13 cellular contexts compared by ENCODE assay signal in the genomic region with DNA sequence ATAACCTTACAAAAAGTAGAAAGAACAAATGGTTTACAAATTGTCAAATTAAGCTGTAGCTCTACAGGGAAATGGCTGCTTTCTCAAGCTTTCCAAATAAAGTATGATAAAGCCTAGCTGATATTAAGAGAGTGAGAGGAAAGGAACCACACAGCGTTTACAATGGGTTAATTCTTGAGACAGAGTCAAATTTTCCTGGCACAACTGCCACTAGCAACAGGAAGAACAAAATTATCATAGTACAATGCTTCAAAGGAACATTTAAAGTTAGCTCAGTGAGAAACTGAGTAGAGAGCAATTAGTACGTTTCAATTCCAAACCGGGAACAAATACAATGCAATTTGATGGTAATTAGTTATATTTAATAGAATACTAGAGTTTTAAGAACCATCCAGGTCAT.
DNase-seq lines count a peak whose midpoint lies in the region; ATAC-seq and TF ChIP-seq lines count a peak whose summit lies in the region.
"Had no signal": no experiment of that assay in that cellular context is flagged by ENCODE, and none has a peak within 500 bp of the region (broad histone marks: within the 10 kb centered on the region; RNA-seq: fewer than 3 reads in every experiment).

No MANE protein-coding gene starts in this region.

- no peaks in the 10 kb centered on the region for H3K27me3 Mint-ChIP-seq in natural killer cell (ENCODE audit: low read depth in 2 of 2)
- H3K27me3 Mint-ChIP-seq in natural killer cell treated with Interleukin-12 subunit alpha and Interleukin-12 subunit beta and Interleukin-15 and Interleukin-18, amount 100 ng/mL, for 72 hours: no peaks in the 10 kb centered on the region
- no peaks in the 10 kb centered on the region for H3K27me3 Mint-ChIP-seq in nephron progenitor cell (ENCODE audit: low read depth, poor library complexity)

- WGBS in esophagus squamous epithelium, 2 donors: 19 to 49% methylated on average over 3 of the region's 3 CpGs

- H3K4me1 ChIP-seq in esophagus squamous epithelium: peaks cover 0 to 14% (median 0%) of the 10 kb centered on the region in 3 donors
- H3K4me1 ChIP-seq: suprapubic skin had no signal

- H3K9me3 ChIP-seq in esophagus squamous epithelium: no peaks in the 10 kb centered on the region
- H3K9me3 ChIP-seq: MG63, suprapubic skin had no signal

- TF ChIP-seq POLR2A in esophagus squamous epithelium (IDR thresholded peaks at IDR 0.05): no peak

- H3K36me3 ChIP-seq in esophagus squamous epithelium: peaks cover 0 to 63% (median 6%) of the 10 kb centered on the region in 3 donors

- TF ChIP-seq CTCF in natural killer cell (IDR thresholded peaks at IDR 0.05): no peak
- no peak for TF ChIP-seq CTCF in esophagus squamous epithelium (IDR thresholded peaks at IDR 0.05)
- TF ChIP-seq CTCF in nephron progenitor cell (IDR thresholded peaks at IDR 0.05): no peak

- no peak for ATAC-seq in natural killer cell
- no peak for ATAC-seq in natural killer cell treated with Interleukin-12 subunit alpha and Interleukin-12 subunit beta and Interleukin-15 and Interleukin-18, amount 100 ng/mL, for 72 hours

- H3K4me3 Mint-ChIP-seq in natural killer cell: no peak overlapping the region
- no peak overlapping the region for H3K4me3 Mint-ChIP-seq in natural killer cell treated with Interleukin-12 subunit alpha and Interleukin-12 subunit beta and Interleukin-15 and Interleukin-18, amount 100 ng/mL, for 72 hours
- no peak overlapping the region for H3K4me3 Mint-ChIP-seq in nephron progenitor cell
- H3K4me3 Mint-ChIP-seq: HFFc6, nephron had no signal

- no peaks in the 10 kb centered on the region for H3K27me3 ChIP-seq in esophagus squamous epithelium
- H3K27me3 ChIP-seq: MG63, suprapubic skin had no signal

- H3K36me3 Mint-ChIP-seq in natural killer cell (peaks cover 15% of the 10 kb centered on the region), nephron progenitor cell (ENCODE audit: low read depth) (peaks cover 54% of the 10 kb centered on the region)
- peaks cover 6% of the 10 kb centered on the region for H3K36me3 Mint-ChIP-seq in natural killer cell treated with Interleukin-12 subunit alpha and Interleukin-12 subunit beta and Interleukin-15 and Interleukin-18, amount 100 ng/mL, for 72 hours

- H3K27ac Mint-ChIP-seq in natural killer cell (peak overlapping the region; percentile 65 to 68), nephron progenitor cell (peak overlapping the region; percentile 29)
- H3K27ac Mint-ChIP-seq in natural killer cell treated with Interleukin-12 subunit alpha and Interleukin-12 subunit beta and Interleukin-15 and Interleukin-18, amount 100 ng/mL, for 72 hours: no peak overlapping the region
- H3K27ac Mint-ChIP-seq: nephron had no signal

- no peak for DNase-seq in natural killer cell
- no peak for DNase-seq in natural killer cell treated with Interleukin-12 subunit alpha and Interleukin-12 subunit beta and Interleukin-15 and Interleukin-18, amount 100 ng/mL, for 72 hours (ENCODE audit: low spot score)
- no peak for DNase-seq in esophagus squamous epithelium (lab: John Stamatoyannopoulos, UW)
- no peak for DNase-seq in nephron progenitor cell
- DNase-seq in NCI-H226: no peak
- no peak for DNase-seq in stimulated activated naive CD4-positive, alpha-beta T cell (lab: John Stamatoyannopoulos, UW)
- DNase-seq in DMS114 treated with DMSO at 0.1 percent for 48 hours (lab: John Stamatoyannopoulos, UW; ENCODE audit: unreplicated experiment): no peak
- DNase-seq in posterior vena cava (ENCODE audit: low spot score): no peak
- DNase-seq: HFFc6, kidney glomerular epithelial cell, MG63 had no signal

- peak overlapping the region in 3 of 4 donors; percentile 7 to 45 (median 40) for H3K27ac ChIP-seq in esophagus squamous epithelium
- H3K27ac ChIP-seq: suprapubic skin had no signal

- H3K9me3 Mint-ChIP-seq in natural killer cell (no peaks in the 10 kb centered on the region), nephron progenitor cell (no peaks in the 10 kb centered on the region)
- H3K9me3 Mint-ChIP-seq in natural killer cell treated with Interleukin-12 subunit alpha and Interleukin-12 subunit beta and Interleukin-15 and Interleukin-18, amount 100 ng/mL, for 72 hours: no peaks in the 10 kb centered on the region
- H3K9me3 Mint-ChIP-seq: HFFc6, nephron had no signal

- H3K4me1 Mint-ChIP-seq in natural killer cell (peaks cover 21 to 22% of the 10 kb centered on the region in 2 donors), nephron progenitor cell (no peaks in the 10 kb centered on the region)
- peaks cover 0 to 8% of the 10 kb centered on the region in 2 donors for H3K4me1 Mint-ChIP-seq in natural killer cell treated with Interleukin-12 subunit alpha and Interleukin-12 subunit beta and Interleukin-15 and Interleukin-18, amount 100 ng/mL, for 72 hours (ENCODE audit: low read depth in 2 of 2)
- H3K4me1 Mint-ChIP-seq: nephron had no signal

- no peak overlapping the region for H3K4me3 ChIP-seq in esophagus squamous epithelium
- H3K4me3 ChIP-seq: MG63, suprapubic skin had no signal

- intact Hi-C loops in natural killer cell (cut with micrococcal nuclease) (no loop called here), esophagus squamous epithelium (cut with DNase I) (no loop called here), posterior vena cava (cut with DNase I) (no loop called here)

Comparison
In these comparisons a context has a peak if more than half of its experiments do, and no peak if none do; other contexts are left out.
1. H3K27ac Mint-ChIP-seq: peak in natural killer cell (2 of 2) and nephron progenitor cell (single experiment); none in natural killer cell treated with Interleukin-12 subunit alpha and Interleukin-12 subunit beta and Interleukin-15 and Interleukin-18, amount 100 ng/mL, for 72 hours (0 of 2).